16 cellular contexts compared by ENCODE assay signal in the genomic region with DNA sequence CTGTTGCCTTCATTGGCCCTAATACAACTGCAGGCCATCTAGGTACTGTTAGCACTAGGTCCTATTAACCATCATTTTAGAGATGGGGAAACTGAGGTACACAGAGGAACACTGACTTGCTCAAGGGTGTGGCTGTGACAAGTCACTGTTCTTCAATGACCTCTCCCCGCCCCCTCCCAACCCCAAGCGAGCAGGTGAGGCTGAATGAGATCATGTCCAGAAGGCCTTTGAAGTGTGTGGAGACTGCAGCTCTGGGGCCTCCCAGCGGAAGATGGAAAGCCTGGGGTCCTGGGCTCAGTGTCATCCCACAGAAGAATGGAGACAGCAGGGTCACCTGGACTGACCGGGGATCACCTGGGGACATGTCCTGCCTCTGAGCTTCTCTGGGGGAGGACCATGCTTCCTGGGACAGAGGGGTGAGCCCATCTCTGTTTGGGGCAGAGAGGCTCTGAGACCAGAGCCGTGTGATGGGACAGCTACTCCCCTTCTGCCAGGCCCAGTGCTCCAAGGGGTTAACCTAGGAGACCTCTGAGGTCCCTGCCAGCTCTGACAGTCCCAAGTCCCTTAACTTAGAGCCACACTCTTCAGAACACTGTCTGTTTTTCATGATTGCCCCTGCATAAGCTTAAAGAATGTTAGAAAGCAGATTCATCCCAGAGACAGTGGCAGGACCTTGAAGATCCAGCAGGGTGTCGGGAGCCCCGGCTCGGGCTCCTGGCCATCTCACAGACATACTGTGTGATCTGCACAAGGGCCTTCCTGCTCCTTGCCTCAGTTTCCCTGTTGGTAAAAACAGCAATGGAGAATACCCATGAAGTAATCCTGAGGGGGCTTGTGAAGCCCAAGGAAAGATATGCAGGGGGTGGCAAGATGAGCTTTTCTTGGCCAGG.
"Had no signal": no experiment of that assay in that cellular context is flagged by ENCODE, and none has a peak within 500 bp of the region (broad histone marks: within the 10 kb centered on the region; RNA-seq: fewer than 3 reads in every experiment).

No MANE protein-coding gene starts in this region.

- H3K9me3 Mint-ChIP-seq: activated CD4-positive, alpha-beta T cell treated with anti-CD3 and anti-CD28 coated beads, Interleukin-2, amount 10 ng/mL, durations not matched to agents 7 days and 5 days; natural killer cell; stimulated activated naive B cell treated with anti-CD40 and anti-IgM and Interleukin-4, amounts not matched to agents 10 μg/mL and 1 μg/mL and 100 μg/mL, for 72 hours had no signal

- ATAC-seq: left lung; natural killer cell; stimulated activated naive B cell treated with anti-CD40 and anti-IgM and Interleukin-4, amounts not matched to agents 10 μg/mL and 1 μg/mL and 100 μg/mL, for 72 hours had no signal

- H3K4me1 ChIP-seq: tibial nerve had no signal

- DNase-seq: activated CD4-positive, alpha-beta T cell treated with anti-CD3 and anti-CD28 coated beads, Interleukin-2, amount 10 ng/mL, durations not matched to agents 7 days and 5 days; activated CD4-positive, CD25-positive, alpha-beta regulatory T cell; activated CD8-positive, alpha-beta memory T cell treated with anti-CD3 and anti-CD28 coated beads for 24 hours; activated gamma-delta T cell treated with Interleukin-2 at 50 U/mL for 16 hours; dermis blood vessel endothelial cell; left lung; natural killer cell; retina; stimulated activated CD4-positive, alpha-beta T cell treated with anti-CD3 and anti-CD28 coated beads, Interleukin-15, amount 100 ng/mL, for 24 hours; stimulated activated CD4-positive, alpha-beta T cell treated with anti-CD3 and anti-CD28 coated beads, Interleukin-4, amount 100 ng/mL, for 1 hour; stimulated activated naive B cell treated with anti-CD40 and anti-IgM and Interleukin-4, amounts not matched to agents 10 μg/mL and 1 μg/mL and 100 μg/mL, for 72 hours; SW 1271 had no signal

- H3K4me3 ChIP-seq: hepatocyte, left lung, tibial nerve had no signal

- H3K79me2 ChIP-seq: hepatocyte had no signal

- H3K9me3 ChIP-seq: left lung, tibial nerve had no signal

- FAIRE-seq: endometrium, keratinocyte had no signal

- H2AFZ ChIP-seq: hepatocyte had no signal

- H3K4me2 ChIP-seq: hepatocyte had no signal

- H3K27ac Mint-ChIP-seq: activated CD4-positive, alpha-beta T cell treated with anti-CD3 and anti-CD28 coated beads, Interleukin-2, amount 10 ng/mL, durations not matched to agents 7 days and 5 days; natural killer cell had no signal

- H3K27ac ChIP-seq: left lung had no signal

- H3K27me3 ChIP-seq: hepatocyte, left lung, tibial nerve had no signal

- H3K36me3 Mint-ChIP-seq: natural killer cell; stimulated activated naive B cell treated with anti-CD40 and anti-IgM and Interleukin-4, amounts not matched to agents 10 μg/mL and 1 μg/mL and 100 μg/mL, for 72 hours had no signal

- H3K4me3 Mint-ChIP-seq: activated CD4-positive, alpha-beta T cell treated with anti-CD3 and anti-CD28 coated beads, Interleukin-2, amount 10 ng/mL, durations not matched to agents 7 days and 5 days; natural killer cell; stimulated activated naive B cell treated with anti-CD40 and anti-IgM and Interleukin-4, amounts not matched to agents 10 μg/mL and 1 μg/mL and 100 μg/mL, for 72 hours had no signal

- H3K36me3 ChIP-seq: left lung, tibial nerve had no signal
